10 cellular contexts compared by ENCODE assay signal in the genomic region with DNA sequence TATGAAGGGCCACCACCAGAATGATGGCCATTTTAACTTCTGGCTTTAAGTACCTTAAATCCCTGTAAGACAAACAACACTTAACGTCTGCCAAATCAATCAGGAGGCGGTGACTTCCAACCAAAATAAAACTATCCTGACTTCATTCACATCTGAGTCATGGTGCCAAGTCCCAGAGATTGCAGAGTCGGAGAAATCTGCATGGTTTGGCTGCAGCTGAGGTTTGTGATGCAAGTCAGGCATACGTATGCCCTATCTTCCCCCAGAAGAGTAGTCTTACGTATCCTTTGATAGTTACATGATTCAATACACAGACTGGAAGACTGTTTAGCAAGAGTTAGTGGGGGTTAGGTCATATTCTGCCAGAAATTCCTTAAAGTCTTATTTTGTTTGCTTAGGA. TPM values are rescaled to one million over a fixed set of nuclear protein-coding genes. Genes with fewer than 3 reads are reported as not detected.
A peak's percentile ranks its signal among the peaks of the same experiment; 100 is the strongest.
DNase-seq lines count a peak whose midpoint lies in the region; ATAC-seq and TF ChIP-seq lines count a peak whose summit lies in the region.
"Had no signal": no experiment of that assay in that cellular context is flagged by ENCODE, and none has a peak within 500 bp of the region (broad histone marks: within the 10 kb centered on the region; RNA-seq: fewer than 3 reads in every experiment).

No MANE protein-coding gene starts in this region.

- peak; percentile 84 for DNase-seq in GM04504 (ENCODE audit: low read depth)
- no peak for DNase-seq in SK-N-SH
- peak; percentile 75 to 82 for DNase-seq in foreskin keratinocyte
- peak; percentile 92 for DNase-seq in renal cortical epithelial cell (ENCODE audit: low read depth)
- no peak for DNase-seq in DMS114 treated with DMSO at 0.1 percent for 48 hours (lab: John Stamatoyannopoulos, UW; ENCODE audit: unreplicated experiment)

- WGBS in SK-N-SH (ENCODE audit: low lambda C conversion rate): 24% methylated on average over 5 of the region's 5 CpGs

- peak overlapping the region; percentile 74; the same call in 1 of the 2 replicates for H3K9ac ChIP-seq in SK-N-SH
- H3K9ac ChIP-seq: KMS-11 had no signal

- H3K4me3 ChIP-seq in SK-N-SH (ENCODE audit: low read depth in 2 of 2, low read length in 1 of 2): peak overlapping the region in 1 of 2 experiments; percentile 70; a peak in 1 of 4 replicates

- H3K9me3 ChIP-seq in SK-N-SH: no peaks in the 10 kb centered on the region

- peaks cover 22 to 50% of the 10 kb centered on the region in 2 experiments; a peak in 3 of 4 replicates for H3K4me1 ChIP-seq in SK-N-SH (ENCODE audit: control insufficient read depth in 1 of 2, insufficient read depth in 2 of 2, low read depth in 1 of 2, low read length in 1 of 2)
- no peaks in the 10 kb centered on the region for H3K4me1 ChIP-seq in foreskin keratinocyte

- no peak; the same call in 1 of the 2 replicates for TF ChIP-seq RAD21 in SK-N-SH (IDR thresholded peaks at IDR 0.05; ENCODE audit: low read length)

- TF ChIP-seq CTCF in SK-N-SH (IDR thresholded peaks at IDR 0.05) (no peak), foreskin keratinocyte (conservative IDR thresholded peaks at IDR 0.05) (no peak)

- POLR2A ChIA-PET in SK-N-SH (lab: Yijun Ruan, JAX): interaction anchor here (0.8 to 3.5 kb wide), 3 partner anchors 96 to 145 kb away, joined by 3 to 27 read pairs (median 5); no protein-coding TSS in a partner anchor

- H3F3A ChIP-seq in SK-N-SH (replicated peaks; ENCODE audit: insufficient read depth): peaks cover 45% of the 10 kb centered on the region

- H4K20me1 ChIP-seq in SK-N-SH (ENCODE audit: insufficient read depth): no peaks in the 10 kb centered on the region

- CTCF ChIA-PET in SK-N-SH (lab: Yijun Ruan, JAX): interaction anchor here (0.9 to 7.2 kb wide), 8 partner anchors 10 to 373 kb away, joined by 3 to 110 read pairs (median 7); no protein-coding TSS in a partner anchor

- peaks cover 20% of the 10 kb centered on the region for H3K79me2 ChIP-seq in SK-N-SH (ENCODE audit: insufficient read depth)

- ATAC-seq in foreskin keratinocyte (peak; percentile 70), HG03442 (IDR thresholded peaks at IDR 0.05; ENCODE audit: unreplicated experiment) (no peak), HG02870 (IDR thresholded peaks at IDR 0.05; ENCODE audit: unreplicated experiment) (no peak), GM18858 (IDR thresholded peaks at IDR 0.05; ENCODE audit: unreplicated experiment) (no peak)
- ATAC-seq: left colon had no signal

- H3K9me2 ChIP-seq in SK-N-SH: no peaks in the 10 kb centered on the region

- no peaks in the 10 kb centered on the region for H3K36me3 ChIP-seq in SK-N-SH (replicated peaks in 1 of 2; ENCODE audit: control insufficient read depth in 1 of 2, insufficient read depth in 2 of 2, low read length in 1 of 2)

- TF ChIP-seq EP300 in SK-N-SH (IDR thresholded peaks at IDR 0.05; ENCODE audit: borderline replicate concordance in 1 of 2, low read depth in 1 of 2, low read length in 1 of 2): no peak

- H3K27me3 ChIP-seq in SK-N-SH (ENCODE audit: insufficient read depth) (no peaks in the 10 kb centered on the region), foreskin keratinocyte (peaks cover 4% of the 10 kb centered on the region)

- peak overlapping the region; percentile 90 for H3K4me2 ChIP-seq in SK-N-SH

- peak overlapping the region; percentile 69 to 100 for H3K27ac ChIP-seq in SK-N-SH (ENCODE audit: low read depth in 2 of 2, low read length in 1 of 2)
- H3K27ac ChIP-seq in foreskin keratinocyte: no peak overlapping the region
- H3K27ac ChIP-seq: KMS-11 had no signal

- 0 out of 2 replicates have a peak overlapping the region, but pooled peaks have one; percentile 57 for H2AFZ ChIP-seq in SK-N-SH (ENCODE audit: low read depth)

TF ChIP-seq in SK-N-SH, 30 proteins besides CTCF, POLR2A, EP300 and RAD21:
- peak; percentile 55; the same call in 1 of the 2 replicates for TF ChIP-seq NFIC (IDR thresholded peaks at IDR 0.05; ENCODE audit: borderline replicate concordance)
- no peak for TF ChIP-seq TAF1 (IDR thresholded peaks at IDR 0.05; ENCODE audit: borderline replicate concordance, low read depth, low read length)
- TF ChIP-seq FOSL2 (IDR thresholded peaks at IDR 0.05; ENCODE audit: borderline replicate concordance, low read depth): peak; percentile 13; the same call in 1 of the 2 replicates
- TF ChIP-seq, protein P1, sequence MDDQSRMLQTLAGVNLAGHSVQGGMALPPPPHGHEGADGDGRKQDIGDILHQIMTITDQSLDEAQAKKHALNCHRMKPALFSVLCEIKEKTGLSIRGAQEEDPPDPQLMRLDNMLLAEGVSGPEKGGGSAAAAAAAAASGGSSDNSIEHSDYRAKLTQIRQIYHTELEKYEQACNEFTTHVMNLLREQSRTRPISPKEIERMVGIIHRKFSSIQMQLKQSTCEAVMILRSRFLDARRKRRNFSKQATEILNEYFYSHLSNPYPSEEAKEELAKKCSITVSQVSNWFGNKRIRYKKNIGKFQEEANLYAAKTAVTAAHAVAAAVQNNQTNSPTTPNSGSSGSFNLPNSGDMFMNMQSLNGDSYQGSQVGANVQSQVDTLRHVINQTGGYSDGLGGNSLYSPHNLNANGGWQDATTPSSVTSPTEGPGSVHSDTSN (IDR thresholded peaks at IDR 0.05): peak; percentile 60
- TF ChIP-seq TCF12 (IDR thresholded peaks at IDR 0.05): peak; percentile 46
- TF ChIP-seq, protein P2, sequence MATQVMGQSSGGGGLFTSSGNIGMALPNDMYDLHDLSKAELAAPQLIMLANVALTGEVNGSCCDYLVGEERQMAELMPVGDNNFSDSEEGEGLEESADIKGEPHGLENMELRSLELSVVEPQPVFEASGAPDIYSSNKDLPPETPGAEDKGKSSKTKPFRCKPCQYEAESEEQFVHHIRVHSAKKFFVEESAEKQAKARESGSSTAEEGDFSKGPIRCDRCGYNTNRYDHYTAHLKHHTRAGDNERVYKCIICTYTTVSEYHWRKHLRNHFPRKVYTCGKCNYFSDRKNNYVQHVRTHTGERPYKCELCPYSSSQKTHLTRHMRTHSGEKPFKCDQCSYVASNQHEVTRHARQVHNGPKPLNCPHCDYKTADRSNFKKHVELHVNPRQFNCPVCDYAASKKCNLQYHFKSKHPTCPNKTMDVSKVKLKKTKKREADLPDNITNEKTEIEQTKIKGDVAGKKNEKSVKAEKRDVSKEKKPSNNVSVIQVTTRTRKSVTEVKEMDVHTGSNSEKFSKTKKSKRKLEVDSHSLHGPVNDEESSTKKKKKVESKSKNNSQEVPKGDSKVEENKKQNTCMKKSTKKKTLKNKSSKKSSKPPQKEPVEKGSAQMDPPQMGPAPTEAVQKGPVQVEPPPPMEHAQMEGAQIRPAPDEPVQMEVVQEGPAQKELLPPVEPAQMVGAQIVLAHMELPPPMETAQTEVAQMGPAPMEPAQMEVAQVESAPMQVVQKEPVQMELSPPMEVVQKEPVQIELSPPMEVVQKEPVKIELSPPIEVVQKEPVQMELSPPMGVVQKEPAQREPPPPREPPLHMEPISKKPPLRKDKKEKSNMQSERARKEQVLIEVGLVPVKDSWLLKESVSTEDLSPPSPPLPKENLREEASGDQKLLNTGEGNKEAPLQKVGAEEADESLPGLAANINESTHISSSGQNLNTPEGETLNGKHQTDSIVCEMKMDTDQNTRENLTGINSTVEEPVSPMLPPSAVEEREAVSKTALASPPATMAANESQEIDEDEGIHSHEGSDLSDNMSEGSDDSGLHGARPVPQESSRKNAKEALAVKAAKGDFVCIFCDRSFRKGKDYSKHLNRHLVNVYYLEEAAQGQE (IDR thresholded peaks at IDR 0.05; ENCODE audit: low read depth, low read length): 0 out of 2 replicates have a peak, but pooled peaks have one; percentile 16
- no peak for TF ChIP-seq FOXJ3 (CRISPR knock-in tag; IDR thresholded peaks at IDR 0.05)
- no peak for TF ChIP-seq EZH2phosphoT487 (IDR thresholded peaks at IDR 0.05; ENCODE audit: borderline replicate concordance, low read depth)

RNA-seq across cellular contexts. Expression of a gene that starts 1.7 kb away (rescaled TPM):
- 5.6 and 6.0 TPM in 2 replicates for polyA plus RNA-seq in SK-N-SH (2012; rRNA removed)
- 4.1 and 5.4 TPM in 2 replicates for polyA plus RNA-seq in SK-N-SH (2012; cell fraction: cytosol; rRNA removed)
- 8.6 and 9.0 TPM in 2 replicates for polyA plus RNA-seq in SK-N-SH (2012; cell fraction: nucleus; rRNA removed)
- total RNA-seq in foreskin keratinocyte: 0.53 and 0.61 TPM in 2 replicates
- polyA plus RNA-seq in foreskin keratinocyte: 0.13 and 0.14 TPM in 2 replicates
- 10.6 and 11.0 TPM in 2 replicates for total RNA-seq in renal cortical epithelial cell

Comparison
In these comparisons a context has a peak if more than half of its experiments do, and no peak if none do; other contexts are left out.
1. DNase-seq: peak in GM04504 (single experiment), foreskin keratinocyte (2 of 2) and renal cortical epithelial cell (single experiment); none in SK-N-SH (single experiment) and DMS114 treated with DMSO at 0.1 percent for 48 hours (single experiment).